In genomic region chr10:86267286-86268195, GRCh38 we compare ENCODE assay signal across 2 cellular contexts.
TF ChIP-seq lines count a peak whose summit lies in the region.

No MANE protein-coding gene starts in this region.

TF ChIP-seq in HEK293, 187 proteins besides CTCF, POLR2A, EP300 and RAD21 (continued from another document):
- TF ChIP-seq ZBTB10 (tag by site-specific recombination; IDR thresholded peaks at IDR 0.05): no peak
- no peak for TF ChIP-seq PRDM10 (tag by site-specific recombination; IDR thresholded peaks at IDR 0.05)
- TF ChIP-seq ZNF391 (tag by site-specific recombination; IDR thresholded peaks at IDR 0.05; ENCODE audit: borderline replicate concordance, low read depth): no peak
- TF ChIP-seq ZNF292 (tag by site-specific recombination; IDR thresholded peaks at IDR 0.05; ENCODE audit: borderline replicate concordance, low read depth): no peak
- TF ChIP-seq PATZ1 (tag by site-specific recombination; IDR thresholded peaks at IDR 0.05): no peak
- TF ChIP-seq ZNF624 (tag by site-specific recombination; IDR thresholded peaks at IDR 0.05): no peak
- TF ChIP-seq SETDB1 (IDR thresholded peaks at IDR 0.05; ENCODE audit: insufficient read length, low read length): no peak
- peak; percentile 73 for TF ChIP-seq EGR2 (tag by site-specific recombination; IDR thresholded peaks at IDR 0.05; ENCODE audit: low read depth)

TF ChIP-seq in H1, 55 proteins besides CTCF, POLR2A, EP300 and RAD21 (continued from another document):
- TF ChIP-seq BCL11A (IDR thresholded peaks at IDR 0.05; ENCODE audit: low read depth in 2 of 2, low read length in 2 of 2) (no peak), ATF3 (IDR thresholded peaks at IDR 0.05; ENCODE audit: insufficient read depth, low read depth, low read length) (no peak)
